32 cellular contexts compared by ENCODE assay signal in the genomic region with DNA sequence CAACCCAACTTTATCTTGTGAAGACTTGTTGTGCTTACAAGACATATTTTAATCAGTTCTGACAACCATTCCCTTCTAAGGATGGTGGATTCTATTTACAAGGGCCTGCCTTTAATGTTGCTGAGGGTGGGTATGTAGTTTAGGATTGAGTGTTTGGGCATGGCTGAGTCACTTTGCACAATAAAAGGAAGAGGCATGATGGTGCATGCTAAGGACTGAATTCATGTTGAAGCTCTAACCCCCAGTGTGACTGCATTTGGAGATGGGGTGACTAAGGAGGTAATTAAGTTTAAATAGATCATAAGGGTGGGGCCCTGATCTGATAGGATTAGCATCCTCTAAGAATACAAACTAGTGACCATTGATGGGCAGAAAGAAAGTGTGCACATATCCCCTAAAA.
"Had no signal": no experiment of that assay in that cellular context is flagged by ENCODE, and none has a peak within 500 bp of the region (broad histone marks: within the 10 kb centered on the region; RNA-seq: fewer than 3 reads in every experiment).

No MANE protein-coding gene starts in this region.

- H3K9me3 Mint-ChIP-seq: activated CD4-positive, alpha-beta T cell treated with anti-CD3 and anti-CD28 coated beads, Interleukin-2, amount 10 ng/mL, durations not matched to agents 7 days and 5 days; activated CD8-positive, alpha-beta T cell treated with anti-CD3 and anti-CD28 coated beads for 36 hours; activated T-cell treated with anti-CD3 and anti-CD28 coated beads, Interleukin-2, amount 50 U/mL, for 4 hours; activated T-helper 17 cell treated with anti-CD3 and anti-CD28 coated beads, Interleukin-2, amount 50 U/mL, for 72 hours; central memory CD8-positive, alpha-beta T cell; endodermal cell; T-helper 2 cell treated with Interferon-gamma antibody and Interleukin-4, amounts not matched to agents 5 μg/mL and 100 μg/mL, for 36 hours had no signal

- H3K27ac ChIP-seq: brain microvascular endothelial cell, cardiac muscle cell, coronary artery, dorsolateral prefrontal cortex, gastrocnemius medialis, heart left ventricle had no signal

- H3K4me3 Mint-ChIP-seq: activated CD4-positive, alpha-beta T cell treated with anti-CD3 and anti-CD28 coated beads for 36 hours; activated CD4-positive, alpha-beta T cell treated with anti-CD3 and anti-CD28 coated beads, Interleukin-2, amount 10 ng/mL, durations not matched to agents 7 days and 5 days; activated CD8-positive, alpha-beta T cell treated with anti-CD3 and anti-CD28 coated beads for 36 hours; activated naive CD8-positive, alpha-beta T cell; activated T-cell treated with anti-CD3 and anti-CD28 coated beads, Interleukin-2, amount 50 U/mL, for 4 hours; activated T-helper 17 cell treated with anti-CD3 and anti-CD28 coated beads, Interleukin-2, amount 50 U/mL, for 72 hours; central memory CD8-positive, alpha-beta T cell; dendritic cell treated with granulocyte-macrophage colony-stimulating factor and Interleukin-4, amounts not matched to agents 40 ng/mL and 50 ng/mL, for 4 days; endodermal cell; T-helper 17 cell; T-helper 2 cell treated with Interferon-gamma antibody and Interleukin-4, amounts not matched to agents 5 μg/mL and 100 μg/mL, for 36 hours had no signal

- H3K27me3 Mint-ChIP-seq: activated CD4-positive, alpha-beta T cell treated with anti-CD3 and anti-CD28 coated beads for 36 hours; activated CD4-positive, alpha-beta T cell treated with anti-CD3 and anti-CD28 coated beads, Interleukin-2, amount 10 ng/mL, durations not matched to agents 7 days and 5 days; activated CD8-positive, alpha-beta T cell treated with anti-CD3 and anti-CD28 coated beads for 36 hours; activated naive CD8-positive, alpha-beta T cell; activated T-helper 17 cell treated with anti-CD3 and anti-CD28 coated beads, Interleukin-2, amount 50 U/mL, for 72 hours; central memory CD8-positive, alpha-beta T cell; dendritic cell treated with granulocyte-macrophage colony-stimulating factor and Interleukin-4, amounts not matched to agents 40 ng/mL and 50 ng/mL, for 4 days; T-helper 17 cell had no signal

- DNase-seq: activated CD4-positive, alpha-beta T cell treated with anti-CD3 and anti-CD28 coated beads for 36 hours; activated CD4-positive, alpha-beta T cell treated with anti-CD3 and anti-CD28 coated beads, Interleukin-2, amount 10 ng/mL, durations not matched to agents 7 days and 5 days; activated CD4-positive, alpha-beta T cell treated with anti-CD3 and anti-CD28 coated beads, Interleukin-2, amount 50 U/mL, for 4 hours; activated CD4-positive, CD25-positive, alpha-beta regulatory T cell; activated CD4-positive, CD25-positive, alpha-beta regulatory T cell treated with anti-CD3 and anti-CD28 coated beads, Interleukin-2, amount 50 U/mL, for 72 hours; activated CD8-positive, alpha-beta memory T cell treated with anti-CD3 and anti-CD28 coated beads for 24 hours; activated CD8-positive, alpha-beta T cell treated with anti-CD3 and anti-CD28 coated beads for 36 hours; activated effector memory CD4-positive, alpha-beta T cell treated with Interleukin-2 at 50 U/mL for 16 hours; activated gamma-delta T cell treated with Interleukin-2 at 50 U/mL for 16 hours; activated naive CD4-positive, alpha-beta T cell treated with anti-CD3 and anti-CD28 coated beads, Interleukin-2, amount 50 U/mL, for 16 hours; activated naive CD4-positive, alpha-beta T cell treated with Interleukin-2 at 50 U/mL for 16 hours; activated T-cell treated with anti-CD3 and anti-CD28 coated beads, Interleukin-2, amount 50 U/mL, for 4 hours; amniotic stem cell; anterior cingulate cortex; brain microvascular endothelial cell; dorsolateral prefrontal cortex; effector memory CD4-positive, alpha-beta T cell; endodermal cell; foreskin fibroblast; gastrocnemius medialis; glutamatergic neuron; heart left ventricle; T-helper 1 cell; T-helper 17 cell; T1000 had no signal

- H3K27ac Mint-ChIP-seq: activated CD4-positive, alpha-beta T cell treated with anti-CD3 and anti-CD28 coated beads for 36 hours; activated CD4-positive, alpha-beta T cell treated with anti-CD3 and anti-CD28 coated beads, Interleukin-2, amount 10 ng/mL, durations not matched to agents 7 days and 5 days; activated CD8-positive, alpha-beta T cell treated with anti-CD3 and anti-CD28 coated beads for 36 hours; activated naive CD8-positive, alpha-beta T cell; activated T-helper 17 cell treated with anti-CD3 and anti-CD28 coated beads, Interleukin-2, amount 50 U/mL, for 72 hours; dendritic cell treated with granulocyte-macrophage colony-stimulating factor and Interleukin-4, amounts not matched to agents 40 ng/mL and 50 ng/mL, for 4 days; endodermal cell; T-helper 17 cell; T-helper 2 cell treated with Interferon-gamma antibody and Interleukin-4, amounts not matched to agents 5 μg/mL and 100 μg/mL, for 36 hours had no signal

- H3K4me1 Mint-ChIP-seq: activated CD4-positive, alpha-beta T cell treated with anti-CD3 and anti-CD28 coated beads for 36 hours; activated CD4-positive, alpha-beta T cell treated with anti-CD3 and anti-CD28 coated beads, Interleukin-2, amount 10 ng/mL, durations not matched to agents 7 days and 5 days; activated T-helper 17 cell treated with anti-CD3 and anti-CD28 coated beads, Interleukin-2, amount 50 U/mL, for 72 hours; central memory CD8-positive, alpha-beta T cell; endodermal cell; T-helper 17 cell had no signal

- H3K36me3 Mint-ChIP-seq: activated naive CD8-positive, alpha-beta T cell had no signal
